In genomic region chr5:138330813-138331448, GRCh38 we compare ENCODE assay signal across 8 cellular contexts. TPM values are rescaled to one million over a fixed set of nuclear protein-coding genes. Genes with fewer than 3 reads are reported as not detected.
DNase-seq lines count a peak whose midpoint lies in the region; ATAC-seq, FAIRE-seq and TF ChIP-seq lines count a peak whose summit lies in the region.

No MANE protein-coding gene starts in this region.

- no peak for TF ChIP-seq EP300 in GM12878 (IDR thresholded peaks at IDR 0.05; ENCODE audit: borderline replicate concordance in 1 of 2, control insufficient read depth in 1 of 2, low read depth in 2 of 2, low read length in 2 of 2)

- WGBS in GM12878 (ENCODE audit: insufficient coverage, insufficient replicate concordance, low lambda C conversion rate, missing lambda C conversion rate), result 4% methylated on average over 12 of the region's 12 CpGs
- WGBS in mesodermal cell (ENCODE audit: insufficient coverage in 2 of 2), 2 experiments, result 6 to 12% methylated on average over 5 to 11 of the region's 12 CpGs

- no peak for TF ChIP-seq CTCF in GM12878 (IDR thresholded peaks at IDR 0.05 in 2 of 3, conservative IDR thresholded peaks at IDR 0.05 in 1 of 3; ENCODE audit: control insufficient read depth in 2 of 3, extremely low read depth in 1 of 3, insufficient read depth in 1 of 3, low read depth in 3 of 3, low read length in 3 of 3)

- TSS peak; percentile 77 for BruUV-seq in GM12878 (replicated peaks; lab: Mats Ljungman, UMichigan)

- no peak for TF ChIP-seq RAD21 in GM12878 (IDR thresholded peaks at IDR 0.05; ENCODE audit: insufficient read depth, low read depth, low read length)

- H3K4me1 ChIP-seq in ACC112 (ENCODE audit: control insufficient read depth, insufficient read depth, low read length, unreplicated experiment) (peaks cover 16% of the 10 kb centered on the region), GM12878 (ENCODE audit: control insufficient read depth, insufficient read depth, low read length) (no peaks in the 10 kb centered on the region; the same call in 1 of the 2 replicates), mesodermal cell (ENCODE audit: control insufficient read depth, insufficient read depth, low read length, poor library complexity, severe bottlenecking) (no peaks in the 10 kb centered on the region)

- no peaks in the 10 kb centered on the region for H4K20me1 ChIP-seq in GM12878 (ENCODE audit: control insufficient read depth, insufficient read depth)

- CTCF ChIA-PET in GM12878 (lab: Yijun Ruan, JAX), result interaction anchor here (1.3 to 6.7 kb wide), 6 partner anchors 14 to 173 kb away, joined by 3 to 86 read pairs (median 4); partner anchors contain the start of genes CDC23 and KDM3B

- H3K36me3 ChIP-seq in ACC112 (ENCODE audit: insufficient read depth, low read length), result no peaks in the 10 kb centered on the region
- no peaks in the 10 kb centered on the region for H3K36me3 ChIP-seq in GM12878 (ENCODE audit: control insufficient read depth in 2 of 2, insufficient read depth in 2 of 2, low read length in 1 of 2)
- H3K36me3 ChIP-seq in mesodermal cell (ENCODE audit: control insufficient read depth, insufficient read depth, low read length), result peaks cover 20% of the 10 kb centered on the region

- TF ChIP-seq POLR2A in GM12878 (IDR thresholded peaks at IDR 0.05; ENCODE audit: low read depth, low read length), result no peak

- FAIRE-seq in HTR-8/SVneo (lab: Jason Lieb, UNC), result no peak
- FAIRE-seq in GM12878 (lab: Jason Lieb, UNC), result peak; percentile 7

- peak overlapping the region; percentile 75 for H3K4me2 ChIP-seq in GM12878 (ENCODE audit: control insufficient read depth, insufficient read depth)

- POLR2A ChIA-PET in GM12878 (lab: Charles Lee), result interaction anchor here (1.0 to 2.7 kb wide), 6 partner anchors 8 to 118 kb away, joined by 3 to 33 read pairs (median 5); partner anchors contain the start of genes CDC23 and KDM3B

- H3K9me3 ChIP-seq in GM12878 (replicated peaks; ENCODE audit: control insufficient read depth, insufficient read depth, low read length), result no peaks in the 10 kb centered on the region
- H3K9me3 ChIP-seq in mesodermal cell (ENCODE audit: control insufficient read depth, low read length), result no peaks in the 10 kb centered on the region

- H2AFZ ChIP-seq in ACC112 (ENCODE audit: low read length, unreplicated experiment) (peak overlapping the region; percentile 97), GM12878 (ENCODE audit: control insufficient read depth, low read depth, low read length) (peak overlapping the region; percentile 70)

- no peaks in the 10 kb centered on the region for H3K27me3 ChIP-seq in ACC112 (ENCODE audit: insufficient read depth, low read length)
- no peaks in the 10 kb centered on the region for H3K27me3 ChIP-seq in GM12878 (replicated peaks in 1 of 2; ENCODE audit: control insufficient read depth in 2 of 2, insufficient read depth in 2 of 2, low read length in 1 of 2)

- DNase-seq in HTR-8/SVneo (ENCODE audit: insufficient read length, low spot score) (peak; percentile 30), GM12878 (ENCODE audit: low read depth, low spot score) (no peak), NOMO-1 (lab: John Stamatoyannopoulos, UW; ENCODE audit: unreplicated experiment in 2 of 2) (no peak), NCI-H526 (lab: John Stamatoyannopoulos, UW) (no peak), HUDEP-2 (lab: John Stamatoyannopoulos, UW; ENCODE audit: unreplicated experiment in 76 of 76) (no peak), RPMI8226 (no peak)

- H3K4me3 ChIP-seq in ACC112 (ENCODE audit: low read depth, low read length), result peak overlapping the region; percentile 97
- H3K4me3 ChIP-seq in GM12878, result peak overlapping the region; percentile 95
- peak overlapping the region; percentile 74 for H3K4me3 ChIP-seq in mesodermal cell (ENCODE audit: extremely low read depth, insufficient read depth, low read length, poor library complexity, severe bottlenecking)

- H3K27ac ChIP-seq in ACC112 (ENCODE audit: low read depth, low read length) (peak overlapping the region; percentile 73), GM12878 (ENCODE audit: control insufficient read depth, insufficient read depth) (peak overlapping the region; percentile 43), mesodermal cell (ENCODE audit: low read depth, low read length, severe bottlenecking) (peak overlapping the region; percentile 69)

- H3K79me2 ChIP-seq in ACC112 (ENCODE audit: control insufficient read depth, insufficient read depth, low read length, unreplicated experiment), result peaks cover 16% of the 10 kb centered on the region
- H3K79me2 ChIP-seq in GM12878 (ENCODE audit: control insufficient read depth, insufficient read depth, low read length), result peaks cover 6% of the 10 kb centered on the region

- in situ Hi-C loops in GM12878 (cut with MboI), result no loop called here

- RAD21 ChIA-PET in GM12878 (lab: Charles Lee; ENCODE audit: unreplicated experiment), result interaction anchor here (0.9 to 2.0 kb wide), 5 partner anchors 23 to 212 kb away, joined by 3 to 14 read pairs (median 5); partner anchors contain the start of genes CDC23, ETF1, KDM3B and KIF20A

- intact Hi-C loops in GM12878 (cut with micrococcal nuclease; ENCODE audit: unreplicated experiment), result no loop called here

- no peak for ATAC-seq in GM12878

- H3K9ac ChIP-seq in GM12878 (ENCODE audit: control insufficient read depth, insufficient read depth, low read length), result peak overlapping the region; percentile 69

- SMC1A ChIA-PET in GM12878 (lab: Charles Lee; ENCODE audit: uncharacterized antibody, unreplicated experiment), result interaction anchor here (0.8 to 2.9 kb wide), 3 partner anchors 21 to 153 kb away, joined by 3 to 17 read pairs (median 5); partner anchors contain the start of gene KDM3B

RNA-seq across cellular contexts. Expression of gene CDC25C, which starts 0.7 kb away (rescaled TPM):
- total RNA-seq in GM12878 (2013; cell fraction: nucleolus; rRNA removed), result 20.1 and 22.2 TPM in 2 replicates
- total RNA-seq in GM12878 (2014; rRNA removed), result 12.2 and 14.4 TPM in 2 replicates
- 15.1 and 15.4 TPM in 2 replicates for total RNA-seq in GM12878 (2014; rRNA removed; fragmentation: Illumina TruSeq; extraction: Trizol)
- total RNA-seq in GM12878 (2021), result 9.2 and 10.2 TPM in 2 replicates
- polyA plus RNA-seq in GM12878 (2011; ENCODE audit: low read depth), result 5.7 TPM
- polyA plus RNA-seq in GM12878 (2011; rRNA removed), result 30.7 and 38.9 TPM in 2 replicates
- polyA plus RNA-seq in GM12878 (2011; cell fraction: cytosol; rRNA removed), result 18.7 and 21.1 TPM in 2 replicates
- 19.3 and 20.4 TPM in 2 replicates for polyA plus RNA-seq in GM12878 (2011; cell fraction: nucleus; rRNA removed)
- 4.4 and 8.1 TPM in 2 replicates for polyA plus RNA-seq in GM12878 (2012)
- polyA plus RNA-seq in GM12878 (2014; fragmentation: Illumina TruSeq; extraction: Trizol), result 15.9 and 21.4 TPM in 2 replicates
- polyA plus RNA-seq in GM12878 (2014; fragmentation: Nextera tagmentation; extraction: Ambion mirVana), result 10 to 100 TPM; 14.0 to 14.3 TPM
- polyA plus RNA-seq in GM12878 (2014; rRNA removed), result 11.4 and 11.6 TPM in 2 replicates
- polyA plus RNA-seq in GM12878 (2016; fragmentation: Nextera tagmentation; extraction: Ambion mirVana), result 10 to 100 TPM; 15.5 to 15.9 TPM
- 21.7 and 22.5 TPM in 2 replicates for polyA minus RNA-seq in GM12878 (2011; rRNA and poly(A)+ RNA removed)
- polyA minus RNA-seq in GM12878 (2011; cell fraction: cytosol; rRNA and poly(A)+ RNA removed), result 7.2 and 8.8 TPM in 2 replicates
- polyA minus RNA-seq in GM12878 (2011; cell fraction: nucleus; rRNA and poly(A)+ RNA removed), result 11.6 and 13.6 TPM in 2 replicates
- 27.9 TPM for polyA plus RNA-seq in mesodermal cell (2013, experiment 1 of 2)
- polyA plus RNA-seq in mesodermal cell (2013, experiment 2 of 2), result 29.4 TPM

RNA-seq across cellular contexts. Expression of gene FAM53C, which starts 7.1 kb away (rescaled TPM):
- total RNA-seq in GM12878 (2013; cell fraction: nucleolus; rRNA removed), result 26.9 and 29.4 TPM in 2 replicates
- total RNA-seq in GM12878 (2014; rRNA removed), result 25.6 and 29.4 TPM in 2 replicates
- total RNA-seq in GM12878 (2014; rRNA removed; fragmentation: Illumina TruSeq; extraction: Trizol), result 16.8 and 17.6 TPM in 2 replicates
- total RNA-seq in GM12878 (2021), result 27.9 and 31.3 TPM in 2 replicates
- polyA plus RNA-seq in GM12878 (2011; ENCODE audit: low read depth), result 22.9 TPM
- 21.8 and 29.3 TPM in 2 replicates for polyA plus RNA-seq in GM12878 (2011; rRNA removed)
- 25.3 and 31.6 TPM in 2 replicates for polyA plus RNA-seq in GM12878 (2011; cell fraction: cytosol; rRNA removed)
- polyA plus RNA-seq in GM12878 (2011; cell fraction: nucleus; rRNA removed), result 32.4 and 38.4 TPM in 2 replicates
- polyA plus RNA-seq in GM12878 (2012), result 23.5 and 28.3 TPM in 2 replicates
- polyA plus RNA-seq in GM12878 (2014; fragmentation: Illumina TruSeq; extraction: Trizol), result 20.1 and 22.5 TPM in 2 replicates
- polyA plus RNA-seq in GM12878 (2014; fragmentation: Nextera tagmentation; extraction: Ambion mirVana), result 1 to 10 TPM; 8.0 to 8.8 TPM
- 21.3 and 22.0 TPM in 2 replicates for polyA plus RNA-seq in GM12878 (2014; rRNA removed)
- polyA plus RNA-seq in GM12878 (2016; fragmentation: Nextera tagmentation; extraction: Ambion mirVana), result 10 to 100 TPM; 29.3 to 30.8 TPM
- 33.6 and 37.1 TPM in 2 replicates for polyA minus RNA-seq in GM12878 (2011; rRNA and poly(A)+ RNA removed)
- 10.2 and 15.2 TPM in 2 replicates for polyA minus RNA-seq in GM12878 (2011; cell fraction: cytosol; rRNA and poly(A)+ RNA removed)
- 16.6 and 21.1 TPM in 2 replicates for polyA minus RNA-seq in GM12878 (2011; cell fraction: nucleus; rRNA and poly(A)+ RNA removed)
- 38.9 TPM for polyA plus RNA-seq in mesodermal cell (2013, experiment 1 of 2)
- 33.8 TPM for polyA plus RNA-seq in mesodermal cell (2013, experiment 2 of 2)

RNA-seq across cellular contexts. Expression of gene KDM3B, which starts 21.6 kb away (rescaled TPM):
- total RNA-seq in GM12878 (2013; cell fraction: nucleolus; rRNA removed), result 82.4 and 90.1 TPM in 2 replicates
- total RNA-seq in GM12878 (2014; rRNA removed), result 30.3 and 32.0 TPM in 2 replicates
- 30.5 and 30.9 TPM in 2 replicates for total RNA-seq in GM12878 (2014; rRNA removed; fragmentation: Illumina TruSeq; extraction: Trizol)
- 41.0 and 43.1 TPM in 2 replicates for total RNA-seq in GM12878 (2021)
- polyA plus RNA-seq in GM12878 (2011; ENCODE audit: low read depth), result 24.3 TPM
- 31.3 and 35.0 TPM in 2 replicates for polyA plus RNA-seq in GM12878 (2011; rRNA removed)
- 16.1 and 20.2 TPM in 2 replicates for polyA plus RNA-seq in GM12878 (2011; cell fraction: cytosol; rRNA removed)
- polyA plus RNA-seq in GM12878 (2011; cell fraction: nucleus; rRNA removed), result 32.7 and 33.7 TPM in 2 replicates
- 24.3 and 27.3 TPM in 2 replicates for polyA plus RNA-seq in GM12878 (2012)
- polyA plus RNA-seq in GM12878 (2014; fragmentation: Illumina TruSeq; extraction: Trizol), result 45.7 and 52.5 TPM in 2 replicates
- polyA plus RNA-seq in GM12878 (2014; fragmentation: Nextera tagmentation; extraction: Ambion mirVana), result 1 to 10 TPM; 8.5 to 9.6 TPM
- 26.7 and 27.7 TPM in 2 replicates for polyA plus RNA-seq in GM12878 (2014; rRNA removed)
- polyA plus RNA-seq in GM12878 (2016; fragmentation: Nextera tagmentation; extraction: Ambion mirVana), result 10 to 100 TPM; 13.9 to 14.8 TPM
- 50.0 and 67.0 TPM in 2 replicates for polyA minus RNA-seq in GM12878 (2011; rRNA and poly(A)+ RNA removed)
- polyA minus RNA-seq in GM12878 (2011; cell fraction: cytosol; rRNA and poly(A)+ RNA removed), result 20.2 and 25.3 TPM in 2 replicates
- 18.3 and 29.3 TPM in 2 replicates for polyA minus RNA-seq in GM12878 (2011; cell fraction: nucleus; rRNA and poly(A)+ RNA removed)
- polyA plus RNA-seq in mesodermal cell (2013, experiment 1 of 2), result 70.9 TPM
- polyA plus RNA-seq in mesodermal cell (2013, experiment 2 of 2), result 70.2 TPM

RNA-seq across cellular contexts. Expression of gene GFRA3, which starts 56.5 kb away (rescaled TPM):
- total RNA-seq in GM12878 (2013; cell fraction: nucleolus; rRNA removed), result 0.32 TPM in 1 of 2 replicates, not detected in the other
- not detected in 2 replicates for total RNA-seq in GM12878 (2014; rRNA removed)
- total RNA-seq in GM12878 (2014; rRNA removed; fragmentation: Illumina TruSeq; extraction: Trizol), result not detected in 2 replicates
- total RNA-seq in GM12878 (2021), result 0.10 TPM in 1 of 2 replicates, not detected in the other
- polyA plus RNA-seq in GM12878 (2011; ENCODE audit: low read depth), result not detected
- polyA plus RNA-seq in GM12878 (2011; rRNA removed), result not detected in 2 replicates
- 0.04 and 0.07 TPM in 2 replicates for polyA plus RNA-seq in GM12878 (2011; cell fraction: cytosol; rRNA removed)
- 0.15 TPM in 1 of 2 replicates, not detected in the other for polyA plus RNA-seq in GM12878 (2011; cell fraction: nucleus; rRNA removed)
- 0.11 TPM in 1 of 2 replicates, not detected in the other for polyA plus RNA-seq in GM12878 (2012)
- 0.06 TPM in 1 of 2 replicates, not detected in the other for polyA plus RNA-seq in GM12878 (2014; fragmentation: Illumina TruSeq; extraction: Trizol)
- not detected for polyA plus RNA-seq in GM12878 (2014; fragmentation: Nextera tagmentation; extraction: Ambion mirVana)
- 0.24 TPM in 1 of 2 replicates, not detected in the other for polyA plus RNA-seq in GM12878 (2014; rRNA removed)
- polyA plus RNA-seq in GM12878 (2016; fragmentation: Nextera tagmentation; extraction: Ambion mirVana), result under 1 TPM in 1 of 2 experiments, not detected in 1; 0.08 TPM
- polyA minus RNA-seq in GM12878 (2011; rRNA and poly(A)+ RNA removed), result not detected in 2 replicates
- not detected in 2 replicates for polyA minus RNA-seq in GM12878 (2011; cell fraction: cytosol; rRNA and poly(A)+ RNA removed)
- not detected in 2 replicates for polyA minus RNA-seq in GM12878 (2011; cell fraction: nucleus; rRNA and poly(A)+ RNA removed)
- 4.2 TPM for polyA plus RNA-seq in mesodermal cell (2013, experiment 1 of 2)
- 2.3 TPM for polyA plus RNA-seq in mesodermal cell (2013, experiment 2 of 2)
